ENCODE assay signal across 17 cellular contexts in genomic region chr17:39845052-39845976, GRCh38. TPM values are rescaled to one million over a fixed set of nuclear protein-coding genes. Genes with fewer than 3 reads are reported as not detected.
DNase-seq lines count a peak whose midpoint lies in the region; ATAC-seq, FAIRE-seq and TF ChIP-seq lines count a peak whose summit lies in the region.
"Had no signal": no experiment of that assay in that cellular context is flagged by ENCODE, and none has a peak within 500 bp of the region (broad histone marks: within the 10 kb centered on the region; RNA-seq: fewer than 3 reads in every experiment).

No MANE protein-coding gene starts in this region.

- ATAC-seq in CD8-positive, alpha-beta T cell, result no peak
- ATAC-seq in central memory CD8-positive, alpha-beta T cell (replicated peaks; ENCODE audit: extremely low read depth, poor library complexity, severe bottlenecking), result peak; percentile 25
- ATAC-seq in HG03378 (IDR thresholded peaks at IDR 0.05; ENCODE audit: unreplicated experiment) (no peak), right lobe of liver (no peak), GM19328 (IDR thresholded peaks at IDR 0.05; ENCODE audit: unreplicated experiment) (no peak)

- H3K27me3 Mint-ChIP-seq in CD8-positive, alpha-beta T cell (ENCODE audit: low read depth), result no peaks in the 10 kb centered on the region
- no peaks in the 10 kb centered on the region for H3K27me3 Mint-ChIP-seq in central memory CD8-positive, alpha-beta T cell

- CTCF ChIA-PET in CD8-positive, alpha-beta T cell (lab: Charles Lee), result interaction anchor here (0.9 to 1.5 kb wide), 2 partner anchors 54 to 169 kb away, joined by 3 to 5 read pairs; no protein-coding TSS in a partner anchor

- peaks cover 32% of the 10 kb centered on the region for H3K36me3 Mint-ChIP-seq in CD8-positive, alpha-beta T cell
- H3K36me3 Mint-ChIP-seq in central memory CD8-positive, alpha-beta T cell (ENCODE audit: insufficient read depth), result peaks cover 20% of the 10 kb centered on the region

- H3K27me3 ChIP-seq in CD8-positive, alpha-beta T cell (ENCODE audit: insufficient read depth, low read length), result no peaks in the 10 kb centered on the region
- H3K27me3 ChIP-seq in right lobe of liver, result no peaks in the 10 kb centered on the region
- H3K27me3 ChIP-seq: BLaER1, Peyer's patch had no signal

- no peak overlapping the region for H3K27ac ChIP-seq in CD8-positive, alpha-beta T cell (ENCODE audit: low read depth, low read length)
- no peak overlapping the region for H3K27ac ChIP-seq in right lobe of liver
- H3K27ac ChIP-seq: BLaER1, dorsolateral prefrontal cortex, Peyer's patch had no signal

- no peak overlapping the region for H3K4me3 Mint-ChIP-seq in CD8-positive, alpha-beta T cell
- no peak overlapping the region for H3K4me3 Mint-ChIP-seq in central memory CD8-positive, alpha-beta T cell

- FAIRE-seq in GM12892 (lab: Jason Lieb, UNC), result peak; percentile 80
- FAIRE-seq: H1 had no signal

- H3K36me3 ChIP-seq in CD8-positive, alpha-beta T cell (ENCODE audit: insufficient read depth, low read length), result no peaks in the 10 kb centered on the region
- H3K36me3 ChIP-seq in right lobe of liver, result no peaks in the 10 kb centered on the region
- H3K36me3 ChIP-seq: BLaER1, Peyer's patch had no signal

- intact Hi-C loops in CD8-positive, alpha-beta T cell (cut with DNase I, micrococcal nuclease), result loop anchor here (5.0 kb wide), 2 partner anchors 33 to 63 kb away; no protein-coding TSS in a partner anchor
- intact Hi-C loops in right lobe of liver (cut with DNase I), result no loop called here

- POLR2A ChIA-PET in CD8-positive, alpha-beta T cell (lab: Charles Lee), result interaction anchor here (0.8 to 1.6 kb wide), 4 partner anchors 11 to 66 kb away, joined by 3 to 4 read pairs (median 4); no protein-coding TSS in a partner anchor

- H3K9me3 Mint-ChIP-seq in CD8-positive, alpha-beta T cell, result no peaks in the 10 kb centered on the region
- H3K9me3 Mint-ChIP-seq in central memory CD8-positive, alpha-beta T cell, result no peaks in the 10 kb centered on the region

- H3K9me3 ChIP-seq in CD8-positive, alpha-beta T cell (ENCODE audit: low read length), result no peaks in the 10 kb centered on the region
- H3K9me3 ChIP-seq in right lobe of liver, result no peaks in the 10 kb centered on the region
- H3K9me3 ChIP-seq: BLaER1, Peyer's patch had no signal

- peak overlapping the region; percentile 89 for H3K27ac Mint-ChIP-seq in CD8-positive, alpha-beta T cell
- peak overlapping the region; percentile 82 for H3K27ac Mint-ChIP-seq in central memory CD8-positive, alpha-beta T cell (ENCODE audit: low read depth)

- TF ChIP-seq CTCF in CD8-positive, alpha-beta T cell (IDR thresholded peaks at IDR 0.05), result no peak
- TF ChIP-seq CTCF in right lobe of liver (IDR thresholded peaks at IDR 0.05), result no peak

- H3K4me1 Mint-ChIP-seq in CD8-positive, alpha-beta T cell (ENCODE audit: low read depth), result peaks cover 75% of the 10 kb centered on the region
- peaks cover 69% of the 10 kb centered on the region for H3K4me1 Mint-ChIP-seq in central memory CD8-positive, alpha-beta T cell

- H3K4me3 ChIP-seq in CD8-positive, alpha-beta T cell (ENCODE audit: low read depth, low read length), result no peak overlapping the region
- no peak overlapping the region for H3K4me3 ChIP-seq in right lobe of liver
- H3K4me3 ChIP-seq: BLaER1, dorsolateral prefrontal cortex, Peyer's patch had no signal

- TF ChIP-seq POLR2A in GM12892 (IDR thresholded peaks at IDR 0.05; ENCODE audit: low read depth, low read length) (no peak), right lobe of liver (IDR thresholded peaks at IDR 0.05) (no peak)

- no peak for DNase-seq in CD8-positive, alpha-beta T cell
- no peak for DNase-seq in GM12892 (ENCODE audit: insufficient read length)
- peak; percentile 2 for DNase-seq in NCI-H2171 (lab: John Stamatoyannopoulos, UW)
- no peak for DNase-seq in central memory CD8-positive, alpha-beta T cell (ENCODE audit: low spot score in 2 of 2)
- DNase-seq in NOMO-1 (lab: John Stamatoyannopoulos, UW; ENCODE audit: unreplicated experiment in 2 of 2), result no peak
- no peak for DNase-seq in right lobe of liver
- DNase-seq: activated CD4-positive, CD25-positive, alpha-beta regulatory T cell treated with anti-CD3 and anti-CD28 coated beads, Interleukin-2, amount 50 U/mL, for 72 hours; dorsolateral prefrontal cortex; Karpas-422; NCI-H446; Peyer's patch; T-helper 1 cell had no signal

- peaks cover 81% of the 10 kb centered on the region for H3K4me1 ChIP-seq in CD8-positive, alpha-beta T cell (ENCODE audit: insufficient read depth, low read length)
- H3K4me1 ChIP-seq in right lobe of liver, result no peaks in the 10 kb centered on the region
- H3K4me1 ChIP-seq: Peyer's patch had no signal

- WGBS in right lobe of liver (ENCODE audit: insufficient coverage, low coverage, low lambda C conversion rate, missing lambda C conversion rate), result 73% methylated on average over 10 of the region's 10 CpGs

RNA-seq across cellular contexts. Expression of gene IKZF3, which starts 18.8 kb away (rescaled TPM):
- 10 to 100 TPM; 57.3 to 59.8 TPM for total RNA-seq in CD8-positive, alpha-beta T cell
- polyA plus RNA-seq in GM12892 (2012; ENCODE audit: missing spikeins), result 33.9 TPM
- total RNA-seq in right lobe of liver, result 1 to 10 TPM in 3 of 6 experiments, under 1 TPM in 3; 0.22 to 1.9 (median 0.92) TPM

RNA-seq across cellular contexts. Expression of gene ZPBP2, which starts 22.7 kb away (rescaled TPM):
- total RNA-seq in CD8-positive, alpha-beta T cell, result not detected
- polyA plus RNA-seq in GM12892 (2012; ENCODE audit: missing spikeins), result 3.1 TPM
- total RNA-seq in right lobe of liver, result not detected
- total RNA-seq: dorsolateral prefrontal cortex, H1, Peyer's patch, skeletal muscle tissue had no signal
- polyA plus RNA-seq: H1 had no signal

Comparison
In these comparisons a context has a peak if more than half of its experiments do, and no peak if none do; other contexts are left out.
1. RNA of gene IKZF3, which starts 18.8 kb away (total RNA-seq): 57.3 to 59.8 TPM in CD8-positive, alpha-beta T cell; 0.22 to 1.9 TPM in right lobe of liver; every median in the first group is over 10 times any median in the second.
2. intact Hi-C loops: an anchor here in CD8-positive, alpha-beta T cell (5.0 kb wide); none called in right lobe of liver.